ENCODE assay signal across 22 cellular contexts in genomic region chr3:66615643-66616301, GRCh38.
DNase-seq lines count a peak whose midpoint lies in the region; ATAC-seq and TF ChIP-seq lines count a peak whose summit lies in the region.
"Had no signal": no experiment of that assay in that cellular context is flagged by ENCODE, and none has a peak within 500 bp of the region (broad histone marks: within the 10 kb centered on the region; RNA-seq: fewer than 3 reads in every experiment).

No MANE protein-coding gene starts in this region.

- no peaks in the 10 kb centered on the region for H3K36me3 Mint-ChIP-seq in naive thymus-derived CD4-positive, alpha-beta T cell
- H3K36me3 Mint-ChIP-seq: stimulated activated naive B cell treated with anti-CD40 and anti-IgM and Interleukin-4, amounts not matched to agents 10 μg/mL and 1 μg/mL and 100 μg/mL, for 72 hours had no signal

- CTCF ChIA-PET in naive thymus-derived CD4-positive, alpha-beta T cell (lab: Charles Lee): no interaction called here

- H3K4me3 ChIP-seq in H7 (ENCODE audit: insufficient read depth, low read depth, low read length) (no peak overlapping the region), mucosa of descending colon (no peak overlapping the region)
- H3K4me3 ChIP-seq in naive thymus-derived CD4-positive, alpha-beta T cell (ENCODE audit: low read length): no peak overlapping the region

- peak in 2 of 3 experiments; percentile 28 to 70 for DNase-seq in NCI-H1417 (lab: John Stamatoyannopoulos, UW)
- no peak for DNase-seq in NCI-H1417 treated with DMSO at 0.1 percent for 48 hours (lab: John Stamatoyannopoulos, UW)
- DNase-seq in H7: peak; percentile 24
- DNase-seq in amniotic epithelial cell (ENCODE audit: low read depth): peak; percentile 6
- DNase-seq in naive thymus-derived CD4-positive, alpha-beta T cell: peak in 1 of 9 donors; percentile 19
- DNase-seq in mucosa of descending colon: no peak
- no peak for DNase-seq in EL
- DNase-seq: activated CD4-positive, alpha-beta T cell treated with anti-CD3 and anti-CD28 coated beads, Interleukin-2, amount 50 U/mL, for 4 hours; activated naive CD4-positive, alpha-beta T cell treated with Interleukin-2 at 50 U/mL for 16 hours; activated T-cell treated with anti-CD3 and anti-CD28 coated beads for 4 hours; DND-41; GOT3; KG1; NCI-H1092 treated with DMSO at 0.1 percent for 48 hours; NCI-H2227 treated with DMSO at 0.1 percent for 48 hours; SHP77 treated with DMSO at 0.1 percent for 48 hours; stimulated activated CD4-positive, alpha-beta T cell treated with anti-CD3 and anti-CD28 coated beads, Interleukin-15, amount 100 ng/mL, for 24 hours; stimulated activated naive B cell treated with anti-CD40 and anti-IgM and Interleukin-4, amounts not matched to agents 10 μg/mL and 1 μg/mL and 100 μg/mL, for 72 hours; trophoblast cell had no signal

- peak overlapping the region in 5 of 9 donors; percentile 8 to 63 (median 37) for H3K27ac Mint-ChIP-seq in naive thymus-derived CD4-positive, alpha-beta T cell
- H3K27ac Mint-ChIP-seq: stimulated activated naive B cell treated with anti-CD40 and anti-IgM and Interleukin-4, amounts not matched to agents 10 μg/mL and 1 μg/mL and 100 μg/mL, for 72 hours had no signal

- peaks cover 0 to 5% (median 0%) of the 10 kb centered on the region in 5 donors for H3K27me3 Mint-ChIP-seq in naive thymus-derived CD4-positive, alpha-beta T cell

- intact Hi-C loops in naive thymus-derived CD4-positive, alpha-beta T cell (cut with micrococcal nuclease): no loop called here
- intact Hi-C loops in mucosa of descending colon (cut with DNase I, micrococcal nuclease): no loop called here

- H3K36me3 ChIP-seq in H7 (replicated peaks; ENCODE audit: control insufficient read depth, insufficient read depth, low read length) (no peaks in the 10 kb centered on the region), mucosa of descending colon (ENCODE audit: low read depth) (no peaks in the 10 kb centered on the region)
- H3K36me3 ChIP-seq in naive thymus-derived CD4-positive, alpha-beta T cell (ENCODE audit: control insufficient read depth in 2 of 3, insufficient read depth in 3 of 3, low read length in 3 of 3): no peaks in the 10 kb centered on the region
- H3K36me3 ChIP-seq: neutrophil had no signal

- peak overlapping the region in 4 of 10 donors; percentile 3 to 62 (median 24) for H3K4me3 Mint-ChIP-seq in naive thymus-derived CD4-positive, alpha-beta T cell
- H3K4me3 Mint-ChIP-seq: stimulated activated naive B cell treated with anti-CD40 and anti-IgM and Interleukin-4, amounts not matched to agents 10 μg/mL and 1 μg/mL and 100 μg/mL, for 72 hours had no signal

- H3K27ac ChIP-seq in naive thymus-derived CD4-positive, alpha-beta T cell (ENCODE audit: low read depth, low read length): no peak overlapping the region
- H3K27ac ChIP-seq: neutrophil, VCaP had no signal

- no peaks in the 10 kb centered on the region for H3K27me3 ChIP-seq in H7 (ENCODE audit: control insufficient read depth, insufficient read depth, low read length)
- H3K27me3 ChIP-seq in naive thymus-derived CD4-positive, alpha-beta T cell (ENCODE audit: control insufficient read depth in 2 of 2, insufficient read depth in 2 of 2, low read length in 2 of 2): no peaks in the 10 kb centered on the region
- H3K27me3 ChIP-seq: neutrophil had no signal

- H3K9me3 Mint-ChIP-seq in naive thymus-derived CD4-positive, alpha-beta T cell: peaks cover 0 to 3% (median 0%) of the 10 kb centered on the region in 11 donors
- H3K9me3 Mint-ChIP-seq: stimulated activated naive B cell treated with anti-CD40 and anti-IgM and Interleukin-4, amounts not matched to agents 10 μg/mL and 1 μg/mL and 100 μg/mL, for 72 hours had no signal

- no peak for ATAC-seq in naive thymus-derived CD4-positive, alpha-beta T cell
- ATAC-seq in GM18868 (IDR thresholded peaks at IDR 0.05; ENCODE audit: unreplicated experiment) (no peak), mucosa of descending colon (no peak)
- ATAC-seq: stimulated activated naive B cell treated with anti-CD40 and anti-IgM and Interleukin-4, amounts not matched to agents 10 μg/mL and 1 μg/mL and 100 μg/mL, for 72 hours had no signal

- H3K9me3 ChIP-seq in naive thymus-derived CD4-positive, alpha-beta T cell (ENCODE audit: control insufficient read depth in 2 of 3, low read length in 3 of 3): no peaks in the 10 kb centered on the region
- H3K9me3 ChIP-seq in mucosa of descending colon: no peaks in the 10 kb centered on the region
- H3K9me3 ChIP-seq: neutrophil had no signal

- peaks cover 0 to 6% of the 10 kb centered on the region in 2 donors for H3K4me1 ChIP-seq in naive thymus-derived CD4-positive, alpha-beta T cell (ENCODE audit: control insufficient read depth in 2 of 2, insufficient read depth in 2 of 2, low read length in 2 of 2)
- H3K4me1 ChIP-seq in mucosa of descending colon (ENCODE audit: low read depth): no peaks in the 10 kb centered on the region

- POLR2A ChIA-PET in naive thymus-derived CD4-positive, alpha-beta T cell (lab: Charles Lee): no interaction called here

- no peak for TF ChIP-seq CTCF in mucosa of descending colon (IDR thresholded peaks at IDR 0.05)

- peaks cover 0 to 47% (median 16%) of the 10 kb centered on the region in 7 donors for H3K4me1 Mint-ChIP-seq in naive thymus-derived CD4-positive, alpha-beta T cell
- H3K4me1 Mint-ChIP-seq: stimulated activated naive B cell treated with anti-CD40 and anti-IgM and Interleukin-4, amounts not matched to agents 10 μg/mL and 1 μg/mL and 100 μg/mL, for 72 hours had no signal

Comparison
In these comparisons a context has a peak if more than half of its experiments do, and no peak if none do; other contexts are left out.
1. DNase-seq: peak in NCI-H1417 (2 of 3), H7 (single experiment) and amniotic epithelial cell (single experiment); none in NCI-H1417 treated with DMSO at 0.1 percent for 48 hours (single experiment), mucosa of descending colon (0 of 3) and EL (single experiment).